18 cellular contexts compared by ENCODE assay signal in the genomic region with DNA sequence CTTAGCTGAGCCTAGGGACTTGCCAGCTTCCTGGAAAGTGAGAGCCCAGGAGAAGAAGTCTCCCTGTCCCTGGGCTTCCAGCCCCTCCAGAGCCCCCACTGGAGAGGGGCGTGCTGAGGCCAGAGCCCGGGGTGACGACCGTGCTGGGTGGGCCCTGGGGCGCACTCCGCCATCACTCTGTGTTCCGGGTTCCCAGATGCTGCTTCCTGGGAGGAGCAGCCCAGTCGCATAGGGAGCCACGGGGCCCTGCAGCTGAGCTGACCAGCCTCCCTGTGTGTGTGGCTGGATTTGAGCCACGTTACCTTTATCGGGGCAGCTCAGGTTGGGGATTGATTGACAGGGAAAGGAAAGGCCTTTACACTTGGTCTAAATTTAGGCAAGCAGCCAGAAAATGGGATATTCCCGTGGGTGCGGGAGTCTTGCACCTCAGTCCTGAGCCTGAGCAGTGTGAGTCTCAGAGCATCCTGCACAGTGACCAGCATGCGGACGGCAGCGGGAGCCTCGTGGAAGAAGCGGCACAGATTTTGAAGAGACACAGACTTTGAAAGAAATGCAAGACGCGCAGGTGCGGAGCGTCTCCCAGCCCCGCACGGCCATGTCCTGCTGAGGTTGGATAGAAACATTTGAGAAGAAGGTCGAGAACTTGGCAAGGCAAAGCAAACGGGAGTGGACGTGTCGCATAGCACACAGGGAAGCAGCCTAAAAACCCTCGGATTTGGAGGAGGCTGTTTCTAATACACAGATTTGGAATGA. TPM values are rescaled to one million over a fixed set of nuclear protein-coding genes. Genes with fewer than 3 reads are reported as not detected.
DNase-seq lines count a peak whose midpoint lies in the region; ATAC-seq and TF ChIP-seq lines count a peak whose summit lies in the region.
"Had no signal": no experiment of that assay in that cellular context is flagged by ENCODE, and none has a peak within 500 bp of the region (broad histone marks: within the 10 kb centered on the region; RNA-seq: fewer than 3 reads in every experiment).

No MANE protein-coding gene starts in this region.

- H3K27me3 ChIP-seq in breast epithelium (no peaks in the 10 kb centered on the region), mammary epithelial cell (ENCODE audit: insufficient read depth, low read length) (no peaks in the 10 kb centered on the region), sigmoid colon (no peaks in the 10 kb centered on the region)
- no peaks in the 10 kb centered on the region for H3K27me3 ChIP-seq in naive thymus-derived CD4-positive, alpha-beta T cell (ENCODE audit: control insufficient read depth in 2 of 2, insufficient read depth in 2 of 2, low read length in 2 of 2)
- H3K27me3 ChIP-seq: MG63 had no signal

- TF ChIP-seq POLR2A in breast epithelium (IDR thresholded peaks at IDR 0.05) = no peak
- no peak for TF ChIP-seq POLR2A in sigmoid colon (IDR thresholded peaks at IDR 0.05)

- H4K20me1 ChIP-seq in mammary epithelial cell (ENCODE audit: insufficient read depth, low read length) = no peaks in the 10 kb centered on the region

- TF ChIP-seq EP300 in sigmoid colon (IDR thresholded peaks at IDR 0.05) = no peak

- H3K9me3 ChIP-seq in breast epithelium = no peaks in the 10 kb centered on the region
- no peaks in the 10 kb centered on the region for H3K9me3 ChIP-seq in mammary epithelial cell (replicated peaks; ENCODE audit: insufficient read depth, low read length)
- H3K9me3 ChIP-seq in naive thymus-derived CD4-positive, alpha-beta T cell (ENCODE audit: control insufficient read depth in 2 of 3, low read length in 3 of 3) = no peaks in the 10 kb centered on the region
- no peaks in the 10 kb centered on the region for H3K9me3 ChIP-seq in sigmoid colon
- H3K9me3 ChIP-seq: MG63 had no signal

- H3K27ac ChIP-seq in breast epithelium (peak overlapping the region; percentile 94), mammary epithelial cell (ENCODE audit: insufficient read depth, low read depth, low read length) (no peak overlapping the region), sigmoid colon (peak overlapping the region in 1 of 4 donors; percentile 60)
- no peak overlapping the region for H3K27ac ChIP-seq in naive thymus-derived CD4-positive, alpha-beta T cell (ENCODE audit: low read depth, low read length)
- H3K27ac ChIP-seq: GM23248 had no signal

- dilution Hi-C loops in mammary epithelial cell (cut with HindIII; ENCODE audit: low sequenced_read_pairs) = no loop called here

- no peak for ATAC-seq in WTC11
- no peak for ATAC-seq in naive thymus-derived CD4-positive, alpha-beta T cell
- ATAC-seq in GM18517 (IDR thresholded peaks at IDR 0.05; ENCODE audit: unreplicated experiment) = no peak
- ATAC-seq: activated CD4-positive, CD25-positive, alpha-beta regulatory T cell treated with anti-CD3 and anti-CD28 coated beads, Interleukin-2, amount 50 U/mL, for 24 hours had no signal

- CTCF ChIA-PET in mammary epithelial cell (lab: Charles Lee; ENCODE audit: low non-redundant PET) (no interaction called here), WTC11 (lab: Charles Lee) (interaction anchor here (0.7 to 1.9 kb wide), 3 partner anchors 23 to 346 kb away, joined by 3 to 5 read pairs (median 3); no protein-coding TSS in a partner anchor)
- CTCF ChIA-PET in naive thymus-derived CD4-positive, alpha-beta T cell (lab: Charles Lee) = interaction anchor here (0.7 kb wide), 1 partner anchor 109 kb away, joined by 3 read pairs; no protein-coding TSS in a partner anchor

- 94% methylated on average over 28 of the region's 29 CpGs for WGBS in mammary epithelial cell (ENCODE audit: low coverage, missing lambda C conversion rate)
- 95% methylated on average over 29 of the region's 29 CpGs for WGBS in sigmoid colon, 2 donors

- POLR2A ChIA-PET in WTC11 (lab: Charles Lee) = no interaction called here
- POLR2A ChIA-PET in naive thymus-derived CD4-positive, alpha-beta T cell (lab: Charles Lee) = interaction anchor here (1.0 kb wide), 1 partner anchor 33 kb away, joined by 3 read pairs; no protein-coding TSS in a partner anchor

- no peak for DNase-seq in breast epithelium (ENCODE audit: low spot score in 2 of 2)
- no peak for DNase-seq in mammary epithelial cell
- DNase-seq in WTC11 (ENCODE audit: low spot score) = no peak
- DNase-seq in naive thymus-derived CD4-positive, alpha-beta T cell = no peak
- no peak for DNase-seq in type B pancreatic cell (ENCODE audit: extremely low spot score, unreplicated experiment)
- no peak for DNase-seq in GDM1 (lab: John Stamatoyannopoulos, UW)
- DNase-seq in sigmoid colon = no peak
- DNase-seq: foreskin melanocyte, MG63, NCI-H2107, NCI-H774, RPMI8226, T-helper 1 cell had no signal

- TF ChIP-seq CTCF in breast epithelium (IDR thresholded peaks at IDR 0.05) = no peak
- TF ChIP-seq CTCF in mammary epithelial cell (conservative IDR thresholded peaks at IDR 0.05 in 1 of 2, IDR thresholded peaks at IDR 0.05 in 1 of 2; ENCODE audit: extremely low read depth in 1 of 2, insufficient read depth in 1 of 2, low read depth in 1 of 2, low read length in 2 of 2) = no peak
- no peak for TF ChIP-seq CTCF in WTC11 (IDR thresholded peaks at IDR 0.05)
- no peak for TF ChIP-seq CTCF in type B pancreatic cell (conservative IDR thresholded peaks at IDR 0.05)
- no peak for TF ChIP-seq CTCF in sigmoid colon (IDR thresholded peaks at IDR 0.05)

- H3K36me3 ChIP-seq in breast epithelium (no peaks in the 10 kb centered on the region), mammary epithelial cell (ENCODE audit: insufficient read depth, low read length) (no peaks in the 10 kb centered on the region), sigmoid colon (peaks cover 0 to 17% (median 2%) of the 10 kb centered on the region in 4 donors)
- H3K36me3 ChIP-seq in naive thymus-derived CD4-positive, alpha-beta T cell (ENCODE audit: control insufficient read depth in 2 of 3, insufficient read depth in 3 of 3, low read length in 3 of 3) = peaks cover 0 to 28% (median 0%) of the 10 kb centered on the region in 3 experiments

- H3K4me3 Mint-ChIP-seq in WTC11 = no peak overlapping the region
- H3K4me3 Mint-ChIP-seq in naive thymus-derived CD4-positive, alpha-beta T cell = no peak overlapping the region
- no peak overlapping the region for H3K4me3 Mint-ChIP-seq in type B pancreatic cell
- H3K4me3 Mint-ChIP-seq: mesothelial cell of epicardium had no signal

- H3K9me3 Mint-ChIP-seq in WTC11 = peaks cover 7% of the 10 kb centered on the region
- H3K9me3 Mint-ChIP-seq in naive thymus-derived CD4-positive, alpha-beta T cell = no peaks in the 10 kb centered on the region
- H3K9me3 Mint-ChIP-seq in type B pancreatic cell = no peaks in the 10 kb centered on the region

- peak overlapping the region; percentile 89 for H3K27ac Mint-ChIP-seq in WTC11
- peak overlapping the region; percentile 14 to 95 (median 70) for H3K27ac Mint-ChIP-seq in naive thymus-derived CD4-positive, alpha-beta T cell
- H3K27ac Mint-ChIP-seq in type B pancreatic cell = peak overlapping the region; percentile 42
- H3K27ac Mint-ChIP-seq: mesothelial cell of epicardium had no signal

- H3K36me3 Mint-ChIP-seq in WTC11 = peaks cover 39% of the 10 kb centered on the region
- peaks cover 8 to 30% (median 23%) of the 10 kb centered on the region in 5 donors for H3K36me3 Mint-ChIP-seq in naive thymus-derived CD4-positive, alpha-beta T cell
- peaks cover 21% of the 10 kb centered on the region for H3K36me3 Mint-ChIP-seq in type B pancreatic cell

- BruUV-seq in mammary epithelial cell (replicated peaks; lab: Mats Ljungman, UMichigan) = no TSS peak

- no peak overlapping the region for H2AFZ ChIP-seq in mammary epithelial cell (ENCODE audit: low read depth, low read length)
- H2AFZ ChIP-seq: GM23248 had no signal

- H3K4me3 ChIP-seq in breast epithelium (peak overlapping the region in 1 of 3 donors; percentile 13), mammary epithelial cell (replicated peaks in 1 of 3; ENCODE audit: insufficient read depth in 1 of 3, low read depth in 2 of 3, low read length in 3 of 3) (no peak overlapping the region), sigmoid colon (no peak overlapping the region)
- no peak overlapping the region for H3K4me3 ChIP-seq in naive thymus-derived CD4-positive, alpha-beta T cell (ENCODE audit: low read length)
- H3K4me3 ChIP-seq: GM23248, MG63 had no signal

- peaks cover 15% of the 10 kb centered on the region for H3K79me2 ChIP-seq in mammary epithelial cell (ENCODE audit: insufficient read depth, low read length)

- H3K4me2 ChIP-seq in mammary epithelial cell (ENCODE audit: insufficient read depth, low read depth, low read length) = no peak overlapping the region

- no peak overlapping the region for H3K9ac ChIP-seq in mammary epithelial cell (ENCODE audit: insufficient read depth, low read length)
- H3K9ac ChIP-seq: GM23248 had no signal

- in situ Hi-C loops in mammary epithelial cell (cut with MboI; ENCODE audit: low sequenced_read_pairs in 2 of 2) = no loop called here

- intact Hi-C loops in breast epithelium (cut with DNase I; ENCODE audit: low total_unique reads) (no loop called here), mammary epithelial cell (cut with micrococcal nuclease) (no loop called here), sigmoid colon (cut with DNase I) (no loop called here)
- intact Hi-C loops in naive thymus-derived CD4-positive, alpha-beta T cell (cut with micrococcal nuclease) = no loop called here

- H3K4me1 ChIP-seq in breast epithelium (peaks cover 10 to 39% of the 10 kb centered on the region in 2 donors), mammary epithelial cell (ENCODE audit: insufficient read depth, low read length) (peaks cover 21% of the 10 kb centered on the region), sigmoid colon (peaks cover 0 to 10% (median 0%) of the 10 kb centered on the region in 4 donors)
- peaks cover 19 to 25% of the 10 kb centered on the region in 2 donors for H3K4me1 ChIP-seq in naive thymus-derived CD4-positive, alpha-beta T cell (ENCODE audit: control insufficient read depth in 2 of 2, insufficient read depth in 2 of 2, low read length in 2 of 2)

- H3K4me1 Mint-ChIP-seq in WTC11 (peaks cover 24% of the 10 kb centered on the region), type B pancreatic cell (ENCODE audit: unreplicated experiment) (peaks cover 54% of the 10 kb centered on the region)
- H3K4me1 Mint-ChIP-seq in naive thymus-derived CD4-positive, alpha-beta T cell = peaks cover 22 to 56% (median 48%) of the 10 kb centered on the region in 7 donors

- H3K27me3 Mint-ChIP-seq in WTC11 (ENCODE audit: low read depth) (no peaks in the 10 kb centered on the region), type B pancreatic cell (no peaks in the 10 kb centered on the region)
- no peaks in the 10 kb centered on the region for H3K27me3 Mint-ChIP-seq in naive thymus-derived CD4-positive, alpha-beta T cell

RNA-seq across cellular contexts. Expression of a gene that starts 51.3 kb away (rescaled TPM):
- total RNA-seq in breast epithelium = 1 to 10 TPM in 2 of 3 donors, not detected in 1; 5.6 to 7.8 TPM
- total RNA-seq in mammary epithelial cell = 1 to 10 TPM in 1 of 2 donors, under 1 TPM in 1; 0.33 to 1.1 TPM
- 0.23 TPM for polyA plus RNA-seq in mammary epithelial cell
- polyA minus RNA-seq in mammary epithelial cell = 3.4 TPM
- total RNA-seq in WTC11 (2021) = 0.04 to 0.07 TPM in 2 of 3 replicates, not detected in the other
- total RNA-seq in naive thymus-derived CD4-positive, alpha-beta T cell = not detected
- under 1 TPM in 1 of 2 donors, not detected in 1; 0.13 TPM for polyA plus RNA-seq in naive thymus-derived CD4-positive, alpha-beta T cell
- 10.3 and 34.7 TPM in 2 replicates for total RNA-seq in type B pancreatic cell (ENCODE audit: low replicate concordance)
- not detected for total RNA-seq in sigmoid colon
- polyA plus RNA-seq in sigmoid colon = under 1 TPM in 1 of 3 donors, not detected in 2; 0.01 TPM
- total RNA-seq: GM23248, temporal lobe had no signal

Comparison
In these comparisons a context has a peak if more than half of its experiments do, and no peak if none do; other contexts are left out.
1. H3K27ac ChIP-seq: peak in breast epithelium (2 of 2); none in mammary epithelial cell (single experiment) and naive thymus-derived CD4-positive, alpha-beta T cell (single experiment).
2. Peak in every context shown above with its lines, with median percentiles within 50 percentile points of each other: H3K27ac Mint-ChIP-seq.